Comparison of ENCODE assay signal across 8 cellular contexts in genomic region chr9:113876806-113877236, GRCh38.
DNase-seq lines count a peak whose midpoint lies in the region; ATAC-seq and TF ChIP-seq lines count a peak whose summit lies in the region.

No MANE protein-coding gene starts in this region.

- H3K4me3 ChIP-seq in choroid plexus epithelial cell (ENCODE audit: low read depth, low read length), result peak overlapping the region; percentile 76
- peak overlapping the region; percentile 61 to 69 for H3K4me3 ChIP-seq in mucosa of rectum (ENCODE audit: low read length in 2 of 2)

- ATAC-seq in GM21619 (IDR thresholded peaks at IDR 0.05; ENCODE audit: unreplicated experiment), result no peak

- peak; percentile 45 for TF ChIP-seq CTCF in choroid plexus epithelial cell (conservative IDR thresholded peaks at IDR 0.05; ENCODE audit: low read depth, low read length)

- H3K27ac ChIP-seq in mucosa of rectum (ENCODE audit: low read depth in 2 of 2, low read length in 2 of 2), result no peak overlapping the region

- no peaks in the 10 kb centered on the region for H3K9me3 ChIP-seq in mucosa of rectum (ENCODE audit: control insufficient read depth in 2 of 2, low read length in 2 of 2)

- no peaks in the 10 kb centered on the region for H3K27me3 ChIP-seq in mucosa of rectum (ENCODE audit: control insufficient read depth in 2 of 2, insufficient read depth in 2 of 2, low read length in 2 of 2)

- H3K9ac ChIP-seq in mucosa of rectum (ENCODE audit: low read depth in 1 of 2, low read length in 2 of 2), result peak overlapping the region in 1 of 2 donors; percentile 54

- DNase-seq in NCI-H1092 treated with DMSO at 0.1 percent for 48 hours (lab: John Stamatoyannopoulos, UW) (peak; percentile 9), NCI-H1092 (lab: John Stamatoyannopoulos, UW) (no peak), NCI-H1105 treated with DMSO at 0.1 percent for 48 hours (lab: John Stamatoyannopoulos, UW) (peak; percentile 50), choroid plexus epithelial cell (ENCODE audit: low read depth) (peak; percentile 32), GM19238 (ENCODE audit: insufficient read length, low spot score) (no peak), NCI-H226 (no peak)

- H3K4me1 ChIP-seq in mucosa of rectum (ENCODE audit: control insufficient read depth in 2 of 2, insufficient read depth in 2 of 2, low read length in 2 of 2), result peaks cover 3 to 6% of the 10 kb centered on the region in 2 donors

- no peaks in the 10 kb centered on the region for H3K36me3 ChIP-seq in mucosa of rectum (ENCODE audit: control insufficient read depth in 2 of 2, insufficient read depth in 2 of 2, low read length in 2 of 2)

Comparison
In these comparisons a context has a peak if more than half of its experiments do, and no peak if none do; other contexts are left out.
1. DNase-seq: peak in NCI-H1092 treated with DMSO at 0.1 percent for 48 hours (single experiment), NCI-H1105 treated with DMSO at 0.1 percent for 48 hours (single experiment) and choroid plexus epithelial cell (single experiment); none in NCI-H1092 (single experiment), GM19238 (single experiment) and NCI-H226 (single experiment).